In the genomic region with DNA sequence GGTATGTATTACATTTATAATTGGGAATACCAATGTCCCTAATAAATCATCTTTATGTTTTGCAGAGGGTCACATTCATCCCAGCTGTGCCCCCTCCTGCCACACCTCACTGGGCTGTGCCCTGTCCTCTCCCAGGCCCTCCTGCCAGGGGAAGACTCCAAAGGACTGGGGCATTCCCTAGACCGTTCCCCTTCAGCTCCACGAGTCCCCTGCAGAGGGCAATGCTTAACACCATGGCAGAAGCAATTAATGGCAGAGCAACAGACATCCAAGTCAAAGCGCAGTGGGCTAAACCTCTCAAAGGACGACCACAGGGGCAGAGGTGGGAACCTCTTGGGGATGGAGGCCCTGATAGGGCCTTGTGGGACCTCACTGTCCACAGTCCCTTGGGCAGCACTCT, we compare ENCODE assay signal across 14 cellular contexts.
DNase-seq lines count a peak whose midpoint lies in the region; ATAC-seq and TF ChIP-seq lines count a peak whose summit lies in the region.
"Had no signal": no experiment of that assay in that cellular context is flagged by ENCODE, and none has a peak within 500 bp of the region (broad histone marks: within the 10 kb centered on the region; RNA-seq: fewer than 3 reads in every experiment).

No MANE protein-coding gene starts in this region.

- H3K4me1 Mint-ChIP-seq in WTC11, result peaks cover 31% of the 10 kb centered on the region
- H3K4me1 Mint-ChIP-seq: brain had no signal

- no peak overlapping the region for H3K27ac Mint-ChIP-seq in WTC11

- CTCF ChIA-PET in AG04450 (lab: Charles Lee) (no interaction called here), WTC11 (lab: Charles Lee) (interaction anchor here (0.5 to 0.8 kb wide), 3 partner anchors 48 to 366 kb away, joined by 3 to 4 read pairs (median 3); no protein-coding TSS in a partner anchor)

- POLR2A ChIA-PET in AG04450 (lab: Yijun Ruan, JAX), result no interaction called here
- POLR2A ChIA-PET in WTC11 (lab: Charles Lee), result no interaction called here

- no peak overlapping the region for H3K27ac ChIP-seq in AG04450 (ENCODE audit: low read depth, low read length)
- H3K27ac ChIP-seq: foreskin keratinocyte had no signal

- H3K27me3 ChIP-seq in AG04450 (ENCODE audit: control insufficient read depth, insufficient read depth, low read length), result peaks cover 47% of the 10 kb centered on the region
- no peaks in the 10 kb centered on the region for H3K27me3 ChIP-seq in GM06990 (replicated peaks; ENCODE audit: control insufficient read depth, insufficient read depth, low read length)

- peaks cover 19% of the 10 kb centered on the region for H3K9me3 ChIP-seq in AG04450 (ENCODE audit: control insufficient read depth, insufficient read depth, low read length)

- peak; percentile 34; the same call in 1 of the 2 replicates for TF ChIP-seq CTCF in AG04450 (IDR thresholded peaks at IDR 0.05; ENCODE audit: low read depth, low read length)
- TF ChIP-seq CTCF in GM06990 (IDR thresholded peaks at IDR 0.05; ENCODE audit: insufficient read depth, low read length, poor library complexity, severe bottlenecking), result peak; percentile 23
- no peak for TF ChIP-seq CTCF in WTC11 (IDR thresholded peaks at IDR 0.05)

- DNase-seq in AG04450 (ENCODE audit: low read depth, low spot score) (no peak), GM06990 (ENCODE audit: extremely low read depth, insufficient read length) (no peak), WTC11 (ENCODE audit: low spot score) (no peak), left lobe of liver (ENCODE audit: low spot score) (no peak), dermis blood vessel endothelial cell (no peak), NCI-H187 treated with DMSO at 0.1 percent for 48 hours (lab: John Stamatoyannopoulos, UW) (no peak)
- DNase-seq in activated CD4-positive, alpha-beta T cell treated with anti-CD3 and anti-CD28 coated beads, Interleukin-2, amount 50 U/mL, for 1 hour, result no peak
- DNase-seq: activated gamma-delta T cell treated with Interleukin-2 at 50 U/mL for 16 hours; CD4-positive, alpha-beta memory T cell; foreskin keratinocyte; NCI-H2107; OCI-M1 had no signal

- ATAC-seq in WTC11, result peak; percentile 55
- ATAC-seq in left lobe of liver, result peak; percentile 26
- ATAC-seq in HG03139 (IDR thresholded peaks at IDR 0.05; ENCODE audit: unreplicated experiment), result no peak
- ATAC-seq: foreskin keratinocyte had no signal

- H3K27me3 Mint-ChIP-seq in WTC11 (ENCODE audit: low read depth), result peaks cover 8% of the 10 kb centered on the region
- H3K27me3 Mint-ChIP-seq: CD4-positive, alpha-beta memory T cell had no signal

- H3K4me3 ChIP-seq in AG04450 (ENCODE audit: low read depth, low read length) (no peak overlapping the region), GM06990 (replicated peaks; ENCODE audit: low read depth, low read length) (no peak overlapping the region)

- peaks cover 27% of the 10 kb centered on the region for H3K9me3 Mint-ChIP-seq in WTC11
- H3K9me3 Mint-ChIP-seq: CD4-positive, alpha-beta memory T cell had no signal

- H3K36me3 ChIP-seq in GM06990 (ENCODE audit: control insufficient read depth, insufficient read depth, low read length), result no peaks in the 10 kb centered on the region

- H3K4me3 Mint-ChIP-seq in WTC11, result no peak overlapping the region
- H3K4me3 Mint-ChIP-seq: brain had no signal

- H3K36me3 Mint-ChIP-seq in WTC11, result peaks cover 18% of the 10 kb centered on the region
- H3K36me3 Mint-ChIP-seq: CD4-positive, alpha-beta memory T cell had no signal

TF ChIP-seq in WTC11, 78 proteins besides CTCF, POLR2A, EP300 and RAD21:
- TF ChIP-seq IRF2 (CRISPR knock-in tag; IDR thresholded peaks at IDR 0.05; ENCODE audit: borderline replicate concordance, low read depth) (no peak), SP1 (CRISPR knock-in tag; conservative IDR thresholded peaks at IDR 0.05) (no peak), TEAD4 (CRISPR knock-in tag; IDR thresholded peaks at IDR 0.05) (no peak), MXD4 (CRISPR knock-in tag; IDR thresholded peaks at IDR 0.05; ENCODE audit: borderline replicate concordance) (no peak), ZNF219 (CRISPR knock-in tag; IDR thresholded peaks at IDR 0.05; ENCODE audit: borderline replicate concordance) (no peak), FOXJ3 (CRISPR knock-in tag; IDR thresholded peaks at IDR 0.05; ENCODE audit: borderline replicate concordance) (no peak), CBFB (CRISPR knock-in tag; IDR thresholded peaks at IDR 0.05; ENCODE audit: low read depth) (no peak), NR1H2 (CRISPR knock-in tag; IDR thresholded peaks at IDR 0.05) (no peak)
- TF ChIP-seq, protein P1, sequence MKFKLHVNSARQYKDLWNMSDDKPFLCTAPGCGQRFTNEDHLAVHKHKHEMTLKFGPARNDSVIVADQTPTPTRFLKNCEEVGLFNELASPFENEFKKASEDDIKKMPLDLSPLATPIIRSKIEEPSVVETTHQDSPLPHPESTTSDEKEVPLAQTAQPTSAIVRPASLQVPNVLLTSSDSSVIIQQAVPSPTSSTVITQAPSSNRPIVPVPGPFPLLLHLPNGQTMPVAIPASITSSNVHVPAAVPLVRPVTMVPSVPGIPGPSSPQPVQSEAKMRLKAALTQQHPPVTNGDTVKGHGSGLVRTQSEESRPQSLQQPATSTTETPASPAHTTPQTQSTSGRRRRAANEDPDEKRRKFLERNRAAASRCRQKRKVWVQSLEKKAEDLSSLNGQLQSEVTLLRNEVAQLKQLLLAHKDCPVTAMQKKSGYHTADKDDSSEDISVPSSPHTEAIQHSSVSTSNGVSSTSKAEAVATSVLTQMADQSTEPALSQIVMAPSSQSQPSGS (CRISPR knock-in tag; IDR thresholded peaks at IDR 0.05; ENCODE audit: borderline replicate concordance, low read depth), result no peak
- TF ChIP-seq, protein P2, sequence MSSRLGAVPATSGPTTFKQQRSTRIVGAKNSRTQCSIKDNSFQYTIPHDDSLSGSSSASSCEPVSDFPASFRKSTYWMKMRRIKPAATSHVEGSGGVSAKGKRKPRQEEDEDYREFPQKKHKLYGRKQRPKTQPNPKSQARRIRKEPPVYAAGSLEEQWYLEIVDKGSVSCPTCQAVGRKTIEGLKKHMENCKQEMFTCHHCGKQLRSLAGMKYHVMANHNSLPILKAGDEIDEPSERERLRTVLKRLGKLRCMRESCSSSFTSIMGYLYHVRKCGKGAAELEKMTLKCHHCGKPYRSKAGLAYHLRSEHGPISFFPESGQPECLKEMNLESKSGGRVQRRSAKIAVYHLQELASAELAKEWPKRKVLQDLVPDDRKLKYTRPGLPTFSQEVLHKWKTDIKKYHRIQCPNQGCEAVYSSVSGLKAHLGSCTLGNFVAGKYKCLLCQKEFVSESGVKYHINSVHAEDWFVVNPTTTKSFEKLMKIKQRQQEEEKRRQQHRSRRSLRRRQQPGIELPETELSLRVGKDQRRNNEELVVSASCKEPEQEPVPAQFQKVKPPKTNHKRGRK (CRISPR knock-in tag; IDR thresholded peaks at IDR 0.05; ENCODE audit: borderline replicate concordance), result no peak
- TF ChIP-seq, protein P3, sequence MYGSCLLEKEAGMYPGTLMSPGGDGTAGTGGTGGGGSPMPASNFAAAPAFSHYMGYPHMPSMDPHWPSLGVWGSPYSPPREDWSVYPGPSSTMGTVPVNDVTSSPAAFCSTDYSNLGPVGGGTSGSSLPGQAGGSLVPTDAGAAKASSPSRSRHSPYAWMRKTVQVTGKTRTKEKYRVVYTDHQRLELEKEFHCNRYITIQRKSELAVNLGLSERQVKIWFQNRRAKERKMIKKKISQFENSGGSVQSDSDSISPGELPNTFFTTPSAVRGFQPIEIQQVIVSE (CRISPR knock-in tag; IDR thresholded peaks at IDR 0.05; ENCODE audit: borderline replicate concordance), result no peak
